Comparison of ENCODE assay signal across 21 cellular contexts in genomic region chr7:154383045-154383444, GRCh38.
"Had no signal": no experiment of that assay in that cellular context is flagged by ENCODE, and none has a peak within 500 bp of the region (broad histone marks: within the 10 kb centered on the region; RNA-seq: fewer than 3 reads in every experiment).

No MANE protein-coding gene starts in this region.

- H3K36me3 Mint-ChIP-seq: naive thymus-derived CD4-positive, alpha-beta T cell; stimulated activated naive B cell treated with anti-CD40 and anti-IgM and Interleukin-4, amounts not matched to agents 10 μg/mL and 1 μg/mL and 100 μg/mL, for 72 hours had no signal

- H3K27ac ChIP-seq: epithelial cell of prostate, esophagus muscularis mucosa, gastrocnemius medialis, psoas muscle, sigmoid colon, skin epidermis, testis, tibial nerve had no signal

- H3K27me3 ChIP-seq: esophagus muscularis mucosa, gastrocnemius medialis, sigmoid colon, testis, tibial nerve had no signal

- H3K9me3 ChIP-seq: esophagus muscularis mucosa, gastrocnemius medialis, psoas muscle, sigmoid colon, testis had no signal

- H3K36me3 ChIP-seq: esophagus muscularis mucosa, gastrocnemius medialis, sigmoid colon, tibial nerve had no signal

- H3K4me1 Mint-ChIP-seq: immature natural killer cell; naive thymus-derived CD4-positive, alpha-beta T cell; nephron progenitor cell; stimulated activated naive B cell treated with anti-CD40 and anti-IgM and Interleukin-4, amounts not matched to agents 10 μg/mL and 1 μg/mL and 100 μg/mL, for 72 hours; stimulated activated naive CD8-positive, alpha-beta T cell treated with anti-CD3 and anti-CD28 coated beads, Interleukin-15, amount 100 ng/mL, for 72 hours had no signal

- DNase-seq: cerebellar nuclear complex; effector memory CD8-positive, alpha-beta T cell; gastrocnemius medialis; immature natural killer cell; left cardiac atrium; mesendoderm; naive thymus-derived CD4-positive, alpha-beta T cell; nephron progenitor cell; psoas muscle; retina; sigmoid colon; stimulated activated CD4-positive, alpha-beta T cell treated with anti-CD3 and anti-CD28 coated beads, Interleukin-2, amount 100 ng/mL, for 24 hours; stimulated activated CD4-positive, alpha-beta T cell treated with anti-CD3 and anti-CD28 coated beads, Interleukin-4, amount 100 ng/mL, for 4 hours; stimulated activated naive B cell treated with anti-CD40 and anti-IgM and Interleukin-4, amounts not matched to agents 10 μg/mL and 1 μg/mL and 100 μg/mL, for 72 hours; stimulated activated naive CD8-positive, alpha-beta T cell treated with anti-CD3 and anti-CD28 coated beads, Interleukin-15, amount 100 ng/mL, for 72 hours; testis had no signal

- H3K4me3 ChIP-seq: esophagus muscularis mucosa, gastrocnemius medialis, psoas muscle, sigmoid colon, skin epidermis, testis, tibial nerve had no signal

- H3K27ac Mint-ChIP-seq: dendritic cell treated with granulocyte-macrophage colony-stimulating factor and Interleukin-4, amounts not matched to agents 40 ng/mL and 50 ng/mL, for 4 days; effector memory CD8-positive, alpha-beta T cell; immature natural killer cell; naive thymus-derived CD4-positive, alpha-beta T cell; nephron progenitor cell; stimulated activated naive B cell treated with anti-CD40 and anti-IgM and Interleukin-4, amounts not matched to agents 10 μg/mL and 1 μg/mL and 100 μg/mL, for 72 hours; stimulated activated naive CD8-positive, alpha-beta T cell treated with anti-CD3 and anti-CD28 coated beads, Interleukin-15, amount 100 ng/mL, for 72 hours had no signal

- H3K9me3 Mint-ChIP-seq: nephron progenitor cell had no signal

- H3K4me1 ChIP-seq: gastrocnemius medialis, psoas muscle, sigmoid colon, testis, tibial nerve had no signal

- ATAC-seq: effector memory CD8-positive, alpha-beta T cell; gastrocnemius medialis; left cardiac atrium; naive thymus-derived CD4-positive, alpha-beta T cell; psoas muscle; stimulated activated naive B cell treated with anti-CD40 and anti-IgM and Interleukin-4, amounts not matched to agents 10 μg/mL and 1 μg/mL and 100 μg/mL, for 72 hours; stimulated activated naive CD8-positive, alpha-beta T cell treated with anti-CD3 and anti-CD28 coated beads, Interleukin-15, amount 100 ng/mL, for 72 hours had no signal

- H3K4me3 Mint-ChIP-seq: dendritic cell treated with granulocyte-macrophage colony-stimulating factor and Interleukin-4, amounts not matched to agents 40 ng/mL and 50 ng/mL, for 4 days; effector memory CD8-positive, alpha-beta T cell; immature natural killer cell; naive thymus-derived CD4-positive, alpha-beta T cell; nephron progenitor cell; stimulated activated naive B cell treated with anti-CD40 and anti-IgM and Interleukin-4, amounts not matched to agents 10 μg/mL and 1 μg/mL and 100 μg/mL, for 72 hours; stimulated activated naive CD8-positive, alpha-beta T cell treated with anti-CD3 and anti-CD28 coated beads, Interleukin-15, amount 100 ng/mL, for 72 hours had no signal

- H3K27me3 Mint-ChIP-seq: dendritic cell treated with granulocyte-macrophage colony-stimulating factor and Interleukin-4, amounts not matched to agents 40 ng/mL and 50 ng/mL, for 4 days; effector memory CD8-positive, alpha-beta T cell; naive thymus-derived CD4-positive, alpha-beta T cell; stimulated activated naive B cell treated with anti-CD40 and anti-IgM and Interleukin-4, amounts not matched to agents 10 μg/mL and 1 μg/mL and 100 μg/mL, for 72 hours; stimulated activated naive CD8-positive, alpha-beta T cell treated with anti-CD3 and anti-CD28 coated beads, Interleukin-15, amount 100 ng/mL, for 72 hours had no signal
